In genomic region chr15:95365615-95366107, GRCh38 we compare ENCODE assay signal across 17 cellular contexts.
A peak's percentile ranks its signal among the peaks of the same experiment; 100 is the strongest.
DNase-seq lines count a peak whose midpoint lies in the region; ATAC-seq, FAIRE-seq and TF ChIP-seq lines count a peak whose summit lies in the region.
"Had no signal": no experiment of that assay in that cellular context is flagged by ENCODE, and none has a peak within 500 bp of the region (broad histone marks: within the 10 kb centered on the region; RNA-seq: fewer than 3 reads in every experiment).

No MANE protein-coding gene starts in this region.

- H3K4me3 ChIP-seq in liver (ENCODE audit: low read depth in 1 of 3, low read length in 3 of 3) (no peak overlapping the region), HepG2 (replicated peaks in 1 of 3; ENCODE audit: insufficient read depth in 1 of 3, low read depth in 2 of 3, low read length in 3 of 3) (no peak overlapping the region), duodenal mucosa (ENCODE audit: low read depth in 1 of 2, low read length in 2 of 2) (no peak overlapping the region), right lobe of liver (no peak overlapping the region), osteoblast (ENCODE audit: insufficient read depth, low read length) (no peak overlapping the region)
- H3K4me3 ChIP-seq: skin epidermis, transverse colon had no signal

- DNase-seq in HepG2 (ENCODE audit: low spot score) (no peak), right lobe of liver (peak in 1 of 3 donors; percentile 20), osteoblast (ENCODE audit: insufficient read length, low spot score, missing footprints) (no peak), epidermal melanocyte (ENCODE audit: insufficient read length, low spot score) (no peak), COLO829 (ENCODE audit: low spot score) (no peak)
- no peak for DNase-seq in stimulated activated CD4-positive, alpha-beta T cell treated with anti-CD3 and anti-CD28 coated beads, Interleukin-2, amount 100 ng/mL, for 48 hours
- DNase-seq: activated CD8-positive, alpha-beta memory T cell treated with anti-CD3 and anti-CD28 coated beads for 24 hours; hippocampal formation; Karpas-422; NCI-H2171; PC-3; T1000; transverse colon had no signal

- FAIRE-seq in HepG2 (lab: Jason Lieb, UNC): no peak
- FAIRE-seq: D721Med had no signal

- TF ChIP-seq POLR2A in HepG2 (IDR thresholded peaks at IDR 0.05; ENCODE audit: insufficient read depth in 1 of 2, low read depth in 2 of 2, low read length in 2 of 2) (no peak), right lobe of liver (IDR thresholded peaks at IDR 0.05) (no peak)

- no peaks in the 10 kb centered on the region for H3K4me1 ChIP-seq in liver (ENCODE audit: control insufficient read depth in 4 of 4, insufficient read depth in 4 of 4, low read length in 3 of 4)
- H3K4me1 ChIP-seq in HepG2 (ENCODE audit: insufficient read depth, low read length): no peaks in the 10 kb centered on the region
- no peaks in the 10 kb centered on the region for H3K4me1 ChIP-seq in duodenal mucosa (ENCODE audit: control insufficient read depth in 1 of 2, insufficient read depth in 2 of 2, low read length in 2 of 2)
- H3K4me1 ChIP-seq in right lobe of liver: no peaks in the 10 kb centered on the region
- no peaks in the 10 kb centered on the region for H3K4me1 ChIP-seq in osteoblast (ENCODE audit: insufficient read depth, low read length)
- H3K4me1 ChIP-seq: transverse colon had no signal

- H2AFZ ChIP-seq in HepG2 (ENCODE audit: low read length) (no peak overlapping the region), osteoblast (ENCODE audit: low read length) (no peak overlapping the region)

- peaks cover 3 to 12% (median 3%) of the 10 kb centered on the region in 4 donors for H3K9me3 ChIP-seq in liver (ENCODE audit: control insufficient read depth in 4 of 4, low read length in 3 of 4)
- peaks cover 87% of the 10 kb centered on the region for H3K9me3 ChIP-seq in HepG2 (ENCODE audit: low read length)
- peaks cover 8 to 11% of the 10 kb centered on the region in 2 donors for H3K9me3 ChIP-seq in duodenal mucosa (ENCODE audit: control insufficient read depth in 1 of 2, low read length in 2 of 2)
- H3K9me3 ChIP-seq in right lobe of liver: no peaks in the 10 kb centered on the region
- H3K9me3 ChIP-seq in osteoblast (ENCODE audit: low read depth, low read length): no peaks in the 10 kb centered on the region
- H3K9me3 ChIP-seq: transverse colon had no signal

- no peak for TF ChIP-seq EP300 in HepG2 (IDR thresholded peaks at IDR 0.05; ENCODE audit: low read depth in 2 of 2, low read length in 2 of 2)
- TF ChIP-seq EP300 in HepG2 (CRISPR knock-in tag; IDR thresholded peaks at IDR 0.05; ENCODE audit: borderline replicate concordance): no peak

- 64% methylated on average over 11 of the region's 11 CpGs for WGBS in liver
- 11% methylated on average over 11 of the region's 11 CpGs for WGBS in HepG2 (ENCODE audit: low lambda C conversion rate)
- WGBS in right lobe of liver (ENCODE audit: insufficient coverage, low coverage, low lambda C conversion rate, missing lambda C conversion rate): 51% methylated on average over 11 of the region's 11 CpGs

- POLR2A ChIA-PET in HepG2 (lab: Yijun Ruan, JAX): no interaction called here

- TF ChIP-seq CTCF in liver (IDR thresholded peaks at IDR 0.05; ENCODE audit: low read depth, low read length, missing input control) (no peak), HepG2 (CRISPR knock-in tag; IDR thresholded peaks at IDR 0.05) (no peak), right lobe of liver (IDR thresholded peaks at IDR 0.05) (no peak), osteoblast (IDR thresholded peaks at IDR 0.05; ENCODE audit: extremely low read depth, low read depth, low read length) (no peak)

- in situ Hi-C loops in HepG2 (cut with HindIII; ENCODE audit: extremely low pct_ligation_motif_present, low pct_unique_long_range_greater_than_20kb): no loop called here

- H3K27ac ChIP-seq in liver (ENCODE audit: low read depth in 1 of 2, low read length in 2 of 2): peak overlapping the region; percentile 19 to 38
- H3K27ac ChIP-seq in HepG2 (ENCODE audit: extremely low read length, insufficient read depth, low read length): no peak overlapping the region
- peak overlapping the region; percentile 13 for H3K27ac ChIP-seq in duodenal mucosa (ENCODE audit: low read depth, low read length)
- peak overlapping the region in 2 of 3 donors; percentile 8 to 28 for H3K27ac ChIP-seq in right lobe of liver
- H3K27ac ChIP-seq in osteoblast (ENCODE audit: low read depth, low read length): no peak overlapping the region
- H3K27ac ChIP-seq: transverse colon had no signal

- H3K79me2 ChIP-seq in HepG2 (ENCODE audit: insufficient read depth, low read length): no peaks in the 10 kb centered on the region
- no peaks in the 10 kb centered on the region for H3K79me2 ChIP-seq in osteoblast (ENCODE audit: insufficient read depth, low read length)

- intact Hi-C loops in HepG2 (cut with micrococcal nuclease; ENCODE audit: unreplicated experiment) (no loop called here), right lobe of liver (cut with DNase I) (loop anchor here in 1 of 2 donors (10.0 kb wide), 1 partner anchor 459 kb away; no protein-coding TSS in a partner anchor)

- no TSS peak for BruUV-seq in HepG2 (replicated peaks; lab: Mats Ljungman, UMichigan)

- H3K27me3 ChIP-seq in liver (ENCODE audit: control insufficient read depth in 4 of 4, insufficient read depth in 4 of 4, low read length in 3 of 4) (no peaks in the 10 kb centered on the region), HepG2 (ENCODE audit: control insufficient read depth in 1 of 2, insufficient read depth in 2 of 2, low read length in 2 of 2) (no peaks in the 10 kb centered on the region; a peak in 1 of 5 replicates), duodenal mucosa (ENCODE audit: control insufficient read depth in 1 of 2, insufficient read depth in 2 of 2, low read length in 2 of 2) (no peaks in the 10 kb centered on the region), right lobe of liver (no peaks in the 10 kb centered on the region), osteoblast (ENCODE audit: insufficient read depth, low read length) (no peaks in the 10 kb centered on the region)
- H3K27me3 ChIP-seq: transverse colon had no signal

- TF ChIP-seq RAD21 in liver (IDR thresholded peaks at IDR 0.05): peak; percentile 33
- TF ChIP-seq RAD21 in HepG2 (CRISPR knock-in tag; IDR thresholded peaks at IDR 0.05): no peak

- H3K4me2 ChIP-seq in HepG2 (ENCODE audit: low read depth, low read length) (no peak overlapping the region), osteoblast (ENCODE audit: insufficient read depth, low read length) (no peak overlapping the region)

- H3K36me3 ChIP-seq in liver (ENCODE audit: control insufficient read depth in 4 of 4, insufficient read depth in 3 of 4, low read depth in 1 of 4, low read length in 3 of 4) (no peaks in the 10 kb centered on the region), HepG2 (replicated peaks in 1 of 2; ENCODE audit: control insufficient read depth in 1 of 2, insufficient read depth in 2 of 2, low read length in 2 of 2) (no peaks in the 10 kb centered on the region), duodenal mucosa (ENCODE audit: control insufficient read depth in 1 of 2, insufficient read depth in 2 of 2, low read length in 2 of 2) (no peaks in the 10 kb centered on the region), right lobe of liver (no peaks in the 10 kb centered on the region), osteoblast (ENCODE audit: insufficient read depth, low read length) (no peaks in the 10 kb centered on the region)
- H3K36me3 ChIP-seq: transverse colon had no signal

- CTCF ChIA-PET in HepG2 (lab: Yijun Ruan, JAX; ENCODE audit: low intra/inter-chr PET ratio, low total read pairs): no interaction called here

- ATAC-seq in HepG2 (no peak), right lobe of liver (peak; percentile 73 to 91 (median 86))
- ATAC-seq: PC-3 had no signal

- H3K9ac ChIP-seq in liver (ENCODE audit: low read depth in 1 of 2, low read length in 2 of 2) (no peak overlapping the region), HepG2 (ENCODE audit: insufficient read depth, low read depth, low read length) (no peak overlapping the region), duodenal mucosa (ENCODE audit: low read depth in 1 of 2, low read length in 2 of 2) (no peak overlapping the region)

- H4K20me1 ChIP-seq in HepG2 (ENCODE audit: insufficient read depth, low read length) (no peaks in the 10 kb centered on the region), osteoblast (ENCODE audit: insufficient read depth, low read length) (no peaks in the 10 kb centered on the region)

TF ChIP-seq in liver, 16 proteins besides CTCF, POLR2A, EP300 and RAD21:
- no peak for TF ChIP-seq MAX (IDR thresholded peaks at IDR 0.05)
- TF ChIP-seq RXRA (IDR thresholded peaks at IDR 0.05): no peak
- TF ChIP-seq NR2F2 (IDR thresholded peaks at IDR 0.05): peak; percentile 54

TF ChIP-seq in HepG2, 621 proteins besides CTCF, POLR2A, EP300 and RAD21:
- TF ChIP-seq GMEB2 (CRISPR knock-in tag; IDR thresholded peaks at IDR 0.05; ENCODE audit: low read depth): no peak
- TF ChIP-seq MBNL3 (CRISPR knock-in tag; conservative IDR thresholded peaks at IDR 0.05): no peak
- no peak for TF ChIP-seq ZNF460 (CRISPR knock-in tag; IDR thresholded peaks at IDR 0.05; ENCODE audit: borderline replicate concordance)

Comparison
In these comparisons a context has a peak if more than half of its experiments do, and no peak if none do; other contexts are left out.
1. H3K27ac ChIP-seq: peak in liver (2 of 2), duodenal mucosa (single experiment) and right lobe of liver (2 of 3); none in HepG2 (single experiment) and osteoblast (single experiment).